In the genomic region with DNA sequence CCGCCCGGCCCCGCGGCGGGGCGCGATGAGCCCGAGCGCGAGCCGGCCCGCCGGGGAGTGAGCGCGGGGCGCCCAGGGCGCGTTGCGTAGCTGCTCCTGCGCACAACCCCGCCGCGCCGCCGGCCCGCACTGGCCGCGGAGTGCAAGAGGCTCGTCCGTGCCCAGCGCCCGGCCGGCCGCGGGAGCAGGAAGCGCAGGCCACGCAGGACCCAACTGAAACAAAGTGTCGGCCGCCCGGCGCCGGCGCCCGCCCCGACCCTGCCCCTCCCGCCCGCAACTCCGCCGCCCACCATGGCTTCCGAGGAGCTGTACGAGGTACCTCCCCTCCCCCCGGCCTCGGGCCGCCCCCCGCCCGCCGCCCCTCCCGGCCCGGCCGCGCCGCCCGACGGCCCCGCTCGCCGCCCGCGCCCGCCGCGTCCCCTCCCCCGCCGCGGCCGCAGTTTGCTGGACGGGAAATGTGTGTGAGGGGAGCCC, we compare ENCODE assay signal across 8 cellular contexts. TPM values are rescaled to one million over a fixed set of nuclear protein-coding genes. Genes with fewer than 3 reads are reported as not detected.
DNase-seq lines count a peak whose midpoint lies in the region; ATAC-seq and TF ChIP-seq lines count a peak whose summit lies in the region.

No MANE protein-coding gene starts in this region.

- peaks cover 10 to 33% of the 10 kb centered on the region in 2 donors for H3K36me3 Mint-ChIP-seq in activated naive CD4-positive, alpha-beta T cell treated with anti-CD3 and anti-CD28 coated beads, Interleukin-2, amount 50 U/mL, for 72 hours

- H3K79me2 ChIP-seq in Loucy (ENCODE audit: insufficient read depth, low read length) (peaks cover 45% of the 10 kb centered on the region), PC-9 (ENCODE audit: low read depth) (peaks cover 42% of the 10 kb centered on the region)

- POLR2A ChIA-PET in PC-9 (lab: Charles Lee; ENCODE audit: unreplicated experiment) = interaction anchor here (0.6 kb wide), 1 partner anchor 485 kb away, joined by 3 read pairs; no protein-coding TSS in a partner anchor

- no TSS peak for BruUV-seq in PC-9 (replicated peaks; lab: Mats Ljungman, UMichigan)

- H3K4me1 ChIP-seq in ES-I3 (ENCODE audit: insufficient read depth, low read length) (peaks cover 15% of the 10 kb centered on the region), Loucy (ENCODE audit: insufficient read depth, low read length, poor library complexity, severe bottlenecking) (peaks cover 38% of the 10 kb centered on the region), iPS-20b (ENCODE audit: insufficient read depth, low read length) (peaks cover 26% of the 10 kb centered on the region; the same call in 1 of the 2 replicates), PC-9 (replicated peaks; ENCODE audit: insufficient read depth) (no peaks in the 10 kb centered on the region)

- CTCF ChIA-PET in PC-9 (lab: Charles Lee) = interaction anchor here (0.6 to 0.9 kb wide), 3 partner anchors 77 to 496 kb away, joined by 3 to 5 read pairs (median 3); no protein-coding TSS in a partner anchor

- peak overlapping the region in 1 of 2 donors; percentile 88 for H3K27ac Mint-ChIP-seq in activated naive CD4-positive, alpha-beta T cell treated with anti-CD3 and anti-CD28 coated beads, Interleukin-2, amount 50 U/mL, for 72 hours

- H3K36me3 ChIP-seq in ES-I3 (ENCODE audit: insufficient read depth, low read length) = no peaks in the 10 kb centered on the region
- H3K36me3 ChIP-seq in Loucy (ENCODE audit: insufficient read depth, low read length) = no peaks in the 10 kb centered on the region
- H3K36me3 ChIP-seq in iPS-20b (ENCODE audit: insufficient read depth, low read depth, low read length) = no peaks in the 10 kb centered on the region
- H3K36me3 ChIP-seq in PC-9 (ENCODE audit: low read depth) = no peaks in the 10 kb centered on the region

- H3K27me3 ChIP-seq in Loucy (ENCODE audit: insufficient read depth, low read length, poor library complexity, severe bottlenecking) = no peaks in the 10 kb centered on the region
- H3K27me3 ChIP-seq in iPS-20b (ENCODE audit: insufficient read depth, low read length) = peaks cover 51% of the 10 kb centered on the region
- no peaks in the 10 kb centered on the region for H3K27me3 ChIP-seq in PC-9 (ENCODE audit: insufficient read depth, low read depth)

- peaks cover 43% of the 10 kb centered on the region for H4K20me1 ChIP-seq in Loucy (ENCODE audit: insufficient read depth, low read length, poor library complexity, severe bottlenecking)
- no peaks in the 10 kb centered on the region for H4K20me1 ChIP-seq in PC-9 (ENCODE audit: insufficient read depth)

- no peak for DNase-seq in activated naive CD4-positive, alpha-beta T cell treated with anti-CD3 and anti-CD28 coated beads, Interleukin-2, amount 50 U/mL, for 72 hours (ENCODE audit: low spot score in 2 of 2)
- peak; percentile 53 for DNase-seq in stimulated activated CD4-positive, alpha-beta T cell treated with anti-CD3 and anti-CD28 coated beads, Interleukin-4, amount 100 ng/mL, for 1 hour
- DNase-seq in occipital lobe (lab: John Stamatoyannopoulos, UW) = no peak
- DNase-seq in PC-9 = no peak

- H2AFZ ChIP-seq in Loucy (ENCODE audit: low read length) = no peak overlapping the region
- H2AFZ ChIP-seq in PC-9 = no peak overlapping the region

- H3K27ac ChIP-seq in iPS-20b (ENCODE audit: low read length) = no peak overlapping the region
- H3K27ac ChIP-seq in PC-9 = no peak overlapping the region

- H3K9me3 Mint-ChIP-seq in activated naive CD4-positive, alpha-beta T cell treated with anti-CD3 and anti-CD28 coated beads, Interleukin-2, amount 50 U/mL, for 72 hours = peaks cover 0 to 26% of the 10 kb centered on the region in 2 donors

- no peak overlapping the region for H3K4me2 ChIP-seq in Loucy (ENCODE audit: low read depth, low read length, poor library complexity, severe bottlenecking)
- H3K4me2 ChIP-seq in PC-9 = no peak overlapping the region

- peak overlapping the region; percentile 35; the same call in 1 of the 2 replicates for H3K9ac ChIP-seq in ES-I3 (ENCODE audit: low read depth, low read length)
- peak overlapping the region; percentile 81 for H3K9ac ChIP-seq in Loucy (ENCODE audit: low read depth, low read length, poor library complexity, severe bottlenecking)
- no peak overlapping the region for H3K9ac ChIP-seq in iPS-20b (ENCODE audit: low read depth, low read length)

- peaks cover 3% of the 10 kb centered on the region; the same call in 1 of the 2 replicates for H3K9me3 ChIP-seq in ES-I3 (ENCODE audit: control insufficient read depth, insufficient read depth, low read length)
- H3K9me3 ChIP-seq in Loucy (ENCODE audit: insufficient read depth, low read depth, low read length) = no peaks in the 10 kb centered on the region
- peaks cover 3% of the 10 kb centered on the region; the same call in 1 of the 2 replicates for H3K9me3 ChIP-seq in iPS-20b (ENCODE audit: insufficient read depth, low read depth, low read length)
- H3K9me3 ChIP-seq in PC-9 (ENCODE audit: insufficient read depth, low read depth) = no peaks in the 10 kb centered on the region

- intact Hi-C loops in PC-9 (cut with micrococcal nuclease; ENCODE audit: unreplicated experiment) = loop anchor here (2.0 to 10.0 kb wide), 4 partner anchors 132 to 392 kb away; no protein-coding TSS in a partner anchor

- no peaks in the 10 kb centered on the region for H3K9me2 ChIP-seq in Loucy (replicated peaks; ENCODE audit: low read depth, low read length)
- no peaks in the 10 kb centered on the region for H3K9me2 ChIP-seq in PC-9 (ENCODE audit: insufficient read depth)

- ATAC-seq in GM21381 (IDR thresholded peaks at IDR 0.05; ENCODE audit: unreplicated experiment) = peak; percentile 19
- peak; percentile 37 to 49 for ATAC-seq in activated naive CD4-positive, alpha-beta T cell treated with anti-CD3 and anti-CD28 coated beads, Interleukin-2, amount 50 U/mL, for 72 hours

- no peak for TF ChIP-seq CTCF in Loucy (conservative IDR thresholded peaks at IDR 0.05; ENCODE audit: low read length)
- no peak for TF ChIP-seq CTCF in PC-9 (conservative IDR thresholded peaks at IDR 0.05)

- H3F3A ChIP-seq in Loucy (ENCODE audit: low read depth) (no peaks in the 10 kb centered on the region; the same call in 1 of the 2 replicates), PC-9 (ENCODE audit: insufficient read depth, low read depth) (no peaks in the 10 kb centered on the region)

- H3K4me3 ChIP-seq in Loucy (ENCODE audit: low read length, poor library complexity, severe bottlenecking) (peak overlapping the region; percentile 80), iPS-20b (ENCODE audit: low read length) (peak overlapping the region; percentile 75; the same call in 1 of the 2 replicates), PC-9 (no peak overlapping the region)

RNA-seq across cellular contexts. Expression of gene CDYL, which starts 0.3 kb away (rescaled TPM):
- total RNA-seq in activated naive CD4-positive, alpha-beta T cell treated with anti-CD3 and anti-CD28 coated beads, Interleukin-2, amount 50 U/mL, for 72 hours = 10 to 100 TPM; 24.0 to 29.6 TPM
- total RNA-seq in occipital lobe = 32.8 TPM
- total RNA-seq in PC-9 (2021) = 52.7 and 60.8 TPM in 2 replicates
